1 cellular context compared by ENCODE assay signal in the genomic region with DNA sequence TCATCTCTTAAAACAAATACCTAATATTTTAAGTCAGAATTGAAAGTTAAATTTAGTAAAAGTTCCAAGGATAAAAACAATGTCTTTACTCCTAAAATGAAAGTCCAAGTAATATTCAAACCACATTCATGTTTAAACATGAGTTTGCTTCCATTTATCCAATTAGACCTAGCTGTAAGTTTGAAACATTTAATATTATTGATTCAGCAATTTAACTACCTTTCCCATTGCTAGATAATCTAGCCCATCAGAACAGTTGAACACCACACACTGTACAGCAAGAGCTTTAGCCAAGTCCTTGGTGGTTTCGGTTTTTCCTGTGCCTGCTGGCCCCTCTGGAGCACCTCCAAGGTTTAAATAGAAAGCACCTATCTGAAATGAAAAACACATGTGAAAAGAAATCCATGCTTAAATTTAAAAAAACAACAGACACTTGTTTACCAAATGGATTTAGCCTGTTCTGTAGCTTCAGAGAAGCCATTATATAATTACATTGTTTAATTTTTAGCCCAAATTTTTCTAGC.
TF ChIP-seq lines count a peak whose summit lies in the region.

No MANE protein-coding gene starts in this region.

TF ChIP-seq in WTC11, 78 proteins besides CTCF, POLR2A, EP300 and RAD21 (continued from another document):
- TF ChIP-seq, protein P1, sequence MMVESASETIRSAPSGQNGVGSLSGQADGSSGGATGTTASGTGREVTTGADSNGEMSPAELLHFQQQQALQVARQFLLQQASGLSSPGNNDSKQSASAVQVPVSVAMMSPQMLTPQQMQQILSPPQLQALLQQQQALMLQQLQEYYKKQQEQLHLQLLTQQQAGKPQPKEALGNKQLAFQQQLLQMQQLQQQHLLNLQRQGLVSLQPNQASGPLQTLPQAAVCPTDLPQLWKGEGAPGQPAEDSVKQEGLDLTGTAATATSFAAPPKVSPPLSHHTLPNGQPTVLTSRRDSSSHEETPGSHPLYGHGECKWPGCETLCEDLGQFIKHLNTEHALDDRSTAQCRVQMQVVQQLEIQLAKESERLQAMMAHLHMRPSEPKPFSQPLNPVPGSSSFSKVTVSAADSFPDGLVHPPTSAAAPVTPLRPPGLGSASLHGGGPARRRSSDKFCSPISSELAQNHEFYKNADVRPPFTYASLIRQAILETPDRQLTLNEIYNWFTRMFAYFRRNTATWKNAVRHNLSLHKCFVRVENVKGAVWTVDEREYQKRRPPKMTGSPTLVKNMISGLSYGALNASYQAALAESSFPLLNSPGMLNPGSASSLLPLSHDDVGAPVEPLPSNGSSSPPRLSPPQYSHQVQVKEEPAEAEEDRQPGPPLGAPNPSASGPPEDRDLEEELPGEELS (CRISPR knock-in tag; IDR thresholded peaks at IDR 0.05): no peak
- TF ChIP-seq TEAD4 (CRISPR knock-in tag; IDR thresholded peaks at IDR 0.05): no peak
TF ChIP-seq in WTC11: peak in this region for 0.
